7 cellular contexts compared by ENCODE assay signal in genomic region chr18:74652392-74652988, GRCh38. TPM values are rescaled to one million over a fixed set of nuclear protein-coding genes. Genes with fewer than 3 reads are reported as not detected.
DNase-seq lines count a peak whose midpoint lies in the region; ATAC-seq and TF ChIP-seq lines count a peak whose summit lies in the region.

No MANE protein-coding gene starts in this region.

- H3K36me3 ChIP-seq in mammary epithelial cell (ENCODE audit: insufficient read depth, low read length) (no peaks in the 10 kb centered on the region), lung (ENCODE audit: control insufficient read depth in 2 of 2, insufficient read depth in 2 of 2, low read length in 2 of 2) (peaks cover 2 to 9% of the 10 kb centered on the region in 2 donors)

- dilution Hi-C loops in mammary epithelial cell (cut with HindIII; ENCODE audit: low sequenced_read_pairs): no loop called here

- CTCF ChIA-PET in mammary epithelial cell (lab: Charles Lee; ENCODE audit: low non-redundant PET): no interaction called here

- in situ Hi-C loops in mammary epithelial cell (cut with MboI; ENCODE audit: low sequenced_read_pairs in 2 of 2): loop anchor here (25.0 kb wide), 2 partner anchors 810 to 1685 kb away; no protein-coding TSS in a partner anchor

- no peaks in the 10 kb centered on the region for H3K4me1 ChIP-seq in mammary epithelial cell (ENCODE audit: insufficient read depth, low read length)
- H3K4me1 ChIP-seq in lung (ENCODE audit: control insufficient read depth in 2 of 2, insufficient read depth in 2 of 2, low read length in 2 of 2): peaks cover 0 to 2% of the 10 kb centered on the region in 2 donors

- WGBS in mammary epithelial cell (ENCODE audit: low coverage, missing lambda C conversion rate): 34% methylated on average over 4 of the region's 4 CpGs
- 44 to 58% methylated on average over 4 of the region's 4 CpGs for WGBS in lung, 2 donors

- peak; percentile 23 for DNase-seq in GM10266 (ENCODE audit: extremely low spot score)
- peak; percentile 1 to 53 for DNase-seq in NCI-H446 (lab: John Stamatoyannopoulos, UW)
- DNase-seq in mammary epithelial cell: peak; percentile 19
- no peak for DNase-seq in lung (ENCODE audit: low spot score)
- DNase-seq in stimulated activated CD4-positive, alpha-beta T cell treated with anti-CD3 and anti-CD28 coated beads, Interleukin-2, amount 100 ng/mL, for 24 hours: no peak
- no peak for DNase-seq in NCI-H128 (lab: John Stamatoyannopoulos, UW; ENCODE audit: unreplicated experiment)

- H3K4me2 ChIP-seq in mammary epithelial cell (ENCODE audit: insufficient read depth, low read depth, low read length): no peak overlapping the region

- no peaks in the 10 kb centered on the region for H3K27me3 ChIP-seq in mammary epithelial cell (ENCODE audit: insufficient read depth, low read length)
- no peaks in the 10 kb centered on the region for H3K27me3 ChIP-seq in lung (ENCODE audit: control insufficient read depth, insufficient read depth)

- H3K9me3 ChIP-seq in mammary epithelial cell (replicated peaks; ENCODE audit: insufficient read depth, low read length): no peaks in the 10 kb centered on the region
- no peaks in the 10 kb centered on the region for H3K9me3 ChIP-seq in lung (ENCODE audit: control insufficient read depth in 2 of 2, insufficient read depth in 1 of 2, low read length in 1 of 2)

- BruUV-seq in mammary epithelial cell (replicated peaks; lab: Mats Ljungman, UMichigan): no TSS peak

- ATAC-seq in HG02870 (IDR thresholded peaks at IDR 0.05; ENCODE audit: unreplicated experiment) (peak; percentile 68), lung (ENCODE audit: insufficient read depth, low FRiP score) (no peak)

- no peak overlapping the region for H3K9ac ChIP-seq in mammary epithelial cell (ENCODE audit: insufficient read depth, low read length)

- intact Hi-C loops in mammary epithelial cell (cut with micrococcal nuclease): loop anchor here (1.0 to 10.0 kb wide), 6 partner anchors 242 to 1697 kb away; partner anchors contain the start of gene TSHZ1

- H4K20me1 ChIP-seq in mammary epithelial cell (ENCODE audit: insufficient read depth, low read length): no peaks in the 10 kb centered on the region

- H3K4me3 ChIP-seq in mammary epithelial cell (replicated peaks in 1 of 3; ENCODE audit: insufficient read depth in 1 of 3, low read depth in 2 of 3, low read length in 3 of 3): no peak overlapping the region
- H3K4me3 ChIP-seq in lung: no peak overlapping the region

- no peaks in the 10 kb centered on the region for H3K79me2 ChIP-seq in mammary epithelial cell (ENCODE audit: insufficient read depth, low read length)

- H3K27ac ChIP-seq in mammary epithelial cell (ENCODE audit: insufficient read depth, low read depth, low read length) (no peak overlapping the region), lung (ENCODE audit: low read depth in 1 of 2, low read length in 1 of 2) (no peak overlapping the region)

- peak; percentile 52 for TF ChIP-seq CTCF in GM10266 (IDR thresholded peaks at IDR 0.05; ENCODE audit: control insufficient read depth, insufficient read depth, low read depth, missing control alignments)
- TF ChIP-seq CTCF in mammary epithelial cell (conservative IDR thresholded peaks at IDR 0.05 in 1 of 2, IDR thresholded peaks at IDR 0.05 in 1 of 2; ENCODE audit: extremely low read depth in 1 of 2, insufficient read depth in 1 of 2, low read depth in 1 of 2, low read length in 2 of 2): peak; percentile 44 to 59
- peak; percentile 29 for TF ChIP-seq CTCF in lung (IDR thresholded peaks at IDR 0.05; ENCODE audit: control extremely low read depth, extremely low read depth)

- H2AFZ ChIP-seq in mammary epithelial cell (ENCODE audit: low read depth, low read length): no peak overlapping the region

RNA-seq across cellular contexts. Expression of gene ZNF407, which starts 54.8 kb away (rescaled TPM):
- total RNA-seq in mammary epithelial cell (10 to 100 TPM; 10.8 to 12.8 TPM), lung (10 to 100 TPM; 14.1 to 34.9 TPM)
- polyA plus RNA-seq in mammary epithelial cell (2.5 TPM), lung (1 to 10 TPM; 2.8 to 4.9 TPM)
- polyA minus RNA-seq in mammary epithelial cell: 11.9 TPM

Comparison
In these comparisons a context has a peak if more than half of its experiments do, and no peak if none do; other contexts are left out.
1. DNase-seq: peak in GM10266 (single experiment), NCI-H446 (2 of 2) and mammary epithelial cell (single experiment); none in lung (single experiment), stimulated activated CD4-positive, alpha-beta T cell treated with anti-CD3 and anti-CD28 coated beads, Interleukin-2, amount 100 ng/mL, for 24 hours (0 of 2) and NCI-H128 (single experiment).
2. Peak in every context shown above with its lines, with median percentiles within 50 percentile points of each other: CTCF ChIP-seq.